Comparison of ENCODE assay signal across 8 cellular contexts in the genomic region with DNA sequence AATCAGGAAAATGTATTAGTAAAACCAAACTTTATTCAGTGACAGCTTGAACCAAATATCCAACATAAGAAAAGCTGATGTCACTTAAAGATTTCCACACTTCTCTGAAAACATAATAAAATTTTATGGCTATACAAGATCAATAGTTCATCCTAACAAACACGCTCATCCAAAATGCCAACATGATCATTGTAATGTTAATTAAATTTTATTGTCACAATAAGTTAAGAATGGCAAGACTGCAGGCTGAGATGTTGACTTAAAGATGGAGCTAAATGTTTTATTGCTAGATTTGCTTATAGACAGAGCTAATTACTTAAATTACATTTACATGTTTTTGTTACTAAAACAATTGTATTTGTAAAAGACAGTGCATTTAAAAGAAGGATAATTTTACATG.
"Had no signal": no experiment of that assay in that cellular context is flagged by ENCODE, and none has a peak within 500 bp of the region (broad histone marks: within the 10 kb centered on the region; RNA-seq: fewer than 3 reads in every experiment).

No MANE protein-coding gene starts in this region.

- H3K9me3 Mint-ChIP-seq: H9, HFFc6 had no signal

- H3K36me3 ChIP-seq: HAP-1 had no signal

- DNase-seq: GM23248, GOT3, H7, H9, HCEC 1CT, HFFc6 had no signal

- H3K27ac Mint-ChIP-seq: H9, HFFc6 had no signal

- ATAC-seq: HCT116 had no signal

- H3K9me3 ChIP-seq: HAP-1 had no signal

- H3K4me3 ChIP-seq: GM23248, HAP-1 had no signal

- H3K27ac ChIP-seq: GM23248 had no signal

- H2AFZ ChIP-seq: GM23248 had no signal

- H3K4me3 Mint-ChIP-seq: H9, HFFc6 had no signal
